ENCODE assay signal across 6 cellular contexts in the genomic region with DNA sequence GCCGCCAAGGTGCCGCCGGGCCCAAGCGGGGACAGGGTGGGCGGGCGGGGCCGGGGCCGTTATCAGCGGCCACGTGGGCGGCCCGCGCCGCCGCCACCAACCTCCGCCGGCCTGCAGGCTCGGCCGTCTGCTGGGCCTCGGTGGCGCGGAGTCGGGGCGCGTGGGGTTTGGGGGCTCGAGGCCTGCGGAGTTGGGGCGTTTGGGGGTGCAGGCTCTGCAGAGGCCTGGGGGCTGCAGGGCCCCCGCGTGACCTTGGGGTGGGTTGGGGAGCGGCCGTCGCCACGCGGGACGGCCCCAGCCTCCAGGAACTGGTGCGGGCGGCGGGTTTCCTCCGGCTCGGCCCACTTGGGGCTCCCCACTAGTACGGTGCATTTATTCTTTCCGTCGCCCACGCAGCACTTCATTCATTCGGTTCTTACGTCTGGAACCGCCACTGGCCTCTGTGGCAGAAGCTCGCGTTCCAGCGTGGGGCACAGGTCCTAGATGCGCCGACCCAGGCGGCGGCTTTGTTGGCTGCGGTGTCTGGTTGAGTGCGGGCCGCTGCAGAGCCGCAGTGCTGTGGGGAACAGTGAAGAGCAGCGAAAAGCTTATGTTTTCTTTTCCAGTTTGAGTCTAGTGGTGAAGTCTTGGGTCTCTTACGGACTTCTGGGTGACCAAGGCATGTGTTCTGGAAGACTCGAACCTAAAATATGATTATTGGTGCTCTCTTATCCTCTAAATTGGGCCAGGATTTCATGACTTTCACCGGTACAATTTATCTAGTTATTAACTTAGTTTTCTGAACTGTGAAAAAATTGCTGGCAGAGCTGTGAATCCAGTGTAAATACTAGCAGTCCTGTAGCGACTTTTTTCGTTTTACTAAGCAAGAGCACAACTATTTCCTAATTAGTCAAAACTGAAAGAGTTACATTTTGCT. TPM values are rescaled to one million over a fixed set of nuclear protein-coding genes. Genes with fewer than 3 reads are reported as not detected.
DNase-seq lines count a peak whose midpoint lies in the region; ATAC-seq lines count a peak whose summit lies in the region.

No MANE protein-coding gene starts in this region.

- H3K36me3 ChIP-seq in subcutaneous abdominal adipose tissue (ENCODE audit: control insufficient read depth in 5 of 5, insufficient read depth in 5 of 5, low read length in 5 of 5): peaks cover 0 to 59% (median 50%) of the 10 kb centered on the region in 5 donors

- peaks cover 9% of the 10 kb centered on the region for H3K4me1 Mint-ChIP-seq in activated T-helper 17 cell treated with anti-CD3 and anti-CD28 coated beads, Interleukin-2, amount 50 U/mL, for 72 hours

- no peaks in the 10 kb centered on the region for H3K27me3 Mint-ChIP-seq in activated T-helper 17 cell treated with anti-CD3 and anti-CD28 coated beads, Interleukin-2, amount 50 U/mL, for 72 hours

- ATAC-seq in GM18517 (IDR thresholded peaks at IDR 0.05; ENCODE audit: unreplicated experiment): peak; percentile 5
- ATAC-seq in HG03457 (IDR thresholded peaks at IDR 0.05; ENCODE audit: unreplicated experiment): peak; percentile 8
- peak; percentile 53 for ATAC-seq in activated T-helper 17 cell treated with anti-CD3 and anti-CD28 coated beads, Interleukin-2, amount 50 U/mL, for 72 hours (replicated peaks)
- ATAC-seq in left colon: peak; percentile 0

- H3K4me1 ChIP-seq in subcutaneous abdominal adipose tissue (ENCODE audit: control insufficient read depth in 5 of 5, insufficient read depth in 5 of 5, low read length in 5 of 5): peaks cover 2 to 42% (median 37%) of the 10 kb centered on the region in 5 donors

- H3K27ac ChIP-seq in subcutaneous abdominal adipose tissue (ENCODE audit: low read depth, low read length): peak overlapping the region; percentile 67

- peak overlapping the region; percentile 90 for H3K27ac Mint-ChIP-seq in activated T-helper 17 cell treated with anti-CD3 and anti-CD28 coated beads, Interleukin-2, amount 50 U/mL, for 72 hours

- H3K27me3 ChIP-seq in subcutaneous abdominal adipose tissue (ENCODE audit: control insufficient read depth in 5 of 5, insufficient read depth in 4 of 5, low read length in 5 of 5): no peaks in the 10 kb centered on the region

- intact Hi-C loops in left colon (cut with DNase I, micrococcal nuclease): no loop called here

- H3K9ac ChIP-seq in subcutaneous abdominal adipose tissue (ENCODE audit: low read length in 5 of 5): peak overlapping the region in 4 of 5 donors; percentile 85 to 89 (median 86)

- peak overlapping the region; percentile 66 to 92 (median 81) for H3K4me3 ChIP-seq in subcutaneous abdominal adipose tissue (ENCODE audit: low read depth in 1 of 5, low read length in 5 of 5)

- no peaks in the 10 kb centered on the region for H3K9me3 Mint-ChIP-seq in activated T-helper 17 cell treated with anti-CD3 and anti-CD28 coated beads, Interleukin-2, amount 50 U/mL, for 72 hours

- H3K9me3 ChIP-seq in subcutaneous abdominal adipose tissue (ENCODE audit: control insufficient read depth in 5 of 5, low read length in 5 of 5): no peaks in the 10 kb centered on the region

- H3K36me3 Mint-ChIP-seq in activated T-helper 17 cell treated with anti-CD3 and anti-CD28 coated beads, Interleukin-2, amount 50 U/mL, for 72 hours (ENCODE audit: low read depth): peaks cover 84% of the 10 kb centered on the region

- peak in 1 of 2 donors; percentile 48 for DNase-seq in left colon
- no peak for DNase-seq in NCI-H446 treated with DMSO at 0.1 percent for 48 hours (lab: John Stamatoyannopoulos, UW)

- H3K4me3 Mint-ChIP-seq in activated T-helper 17 cell treated with anti-CD3 and anti-CD28 coated beads, Interleukin-2, amount 50 U/mL, for 72 hours: peak overlapping the region; percentile 86

RNA-seq across cellular contexts. Expression of a gene that starts 0.9 kb away (rescaled TPM):
- 100 to 1,000 TPM in 1 of 2 donors, 10 to 100 TPM in 1; 71.7 to 110 TPM for total RNA-seq in activated T-helper 17 cell treated with anti-CD3 and anti-CD28 coated beads, Interleukin-2, amount 50 U/mL, for 72 hours
- 10 to 100 TPM; 33.3 to 36.4 TPM for total RNA-seq in left colon

RNA-seq across cellular contexts. Expression of a gene that starts 2.0 kb away (rescaled TPM):
- total RNA-seq in activated T-helper 17 cell treated with anti-CD3 and anti-CD28 coated beads, Interleukin-2, amount 50 U/mL, for 72 hours: 100 to 1,000 TPM; 187 to 421 TPM
- total RNA-seq in left colon: 10 to 100 TPM; 57.2 to 80.3 TPM

RNA-seq across cellular contexts. Expression of a gene that starts 13.7 kb away (rescaled TPM):
- 10 to 100 TPM; 23.4 to 59.7 TPM for total RNA-seq in activated T-helper 17 cell treated with anti-CD3 and anti-CD28 coated beads, Interleukin-2, amount 50 U/mL, for 72 hours
- 10 to 100 TPM; 36.9 to 37.0 TPM for total RNA-seq in left colon

RNA-seq across cellular contexts. Expression of a gene that starts 32.9 kb away (rescaled TPM):
- under 1 TPM; 0.32 to 0.77 TPM for total RNA-seq in activated T-helper 17 cell treated with anti-CD3 and anti-CD28 coated beads, Interleukin-2, amount 50 U/mL, for 72 hours
- 1 to 10 TPM in 1 of 2 donors, under 1 TPM in 1; 0.58 to 1.5 TPM for total RNA-seq in left colon

RNA-seq across cellular contexts. Expression of a gene that starts 37.9 kb away (rescaled TPM):
- 10 to 100 TPM; 42.8 to 43.2 TPM for total RNA-seq in activated T-helper 17 cell treated with anti-CD3 and anti-CD28 coated beads, Interleukin-2, amount 50 U/mL, for 72 hours
- 10 to 100 TPM; 32.7 to 46.8 TPM for total RNA-seq in left colon

Comparison
In these comparisons a context has a peak if more than half of its experiments do, and no peak if none do; other contexts are left out.
1. ATAC-seq: peak in every context shown above with its lines; median percentile 53 in activated T-helper 17 cell treated with anti-CD3 and anti-CD28 coated beads, Interleukin-2, amount 50 U/mL, for 72 hours; 8 in HG03457; 5 in GM18517; 0 in left colon.